20 cellular contexts compared by ENCODE assay signal in genomic region chr10:118258285-118258684, GRCh38.
"Had no signal": no experiment of that assay in that cellular context is flagged by ENCODE, and none has a peak within 500 bp of the region (broad histone marks: within the 10 kb centered on the region; RNA-seq: fewer than 3 reads in every experiment).

No MANE protein-coding gene starts in this region.

- H3K27ac ChIP-seq: body of pancreas, colonic mucosa had no signal

- H3K4me1 ChIP-seq: body of pancreas, colonic mucosa had no signal

- H3K9me3 ChIP-seq: body of pancreas, colonic mucosa had no signal

- H3K27me3 ChIP-seq: body of pancreas, colonic mucosa had no signal

- H3K4me3 ChIP-seq: body of pancreas, colonic mucosa had no signal

- DNase-seq: activated B cell treated with CpG ODN at 0.5 μM for 24 hours; activated CD4-positive, alpha-beta T cell treated with anti-CD3 and anti-CD28 coated beads for 48 hours; activated CD4-positive, alpha-beta T cell treated with anti-CD3 and anti-CD28 coated beads, Interleukin-2, amount 50 U/mL, for 1 hour; activated CD4-positive, alpha-beta T cell treated with anti-CD3 and anti-CD28 coated beads, Interleukin-2, amount 50 U/mL, for 48 hours; activated CD8-positive, alpha-beta memory T cell treated with anti-CD3 and anti-CD28 coated beads for 24 hours; activated CD8-positive, alpha-beta T cell treated with anti-CD3 and anti-CD28 coated beads for 36 hours; activated effector memory CD4-positive, alpha-beta T cell treated with Interleukin-2 at 50 U/mL for 16 hours; activated gamma-delta T cell treated with Interleukin-2 at 50 U/mL for 16 hours; activated naive CD4-positive, alpha-beta T cell treated with anti-CD3 and anti-CD28 coated beads, Interleukin-2, amount 50 U/mL, for 16 hours; activated naive CD4-positive, alpha-beta T cell treated with Interleukin-2 at 50 U/mL for 16 hours; activated T-cell treated with anti-CD3 and anti-CD28 coated beads, Interleukin-2, amount 50 U/mL, for 4 hours; amniotic stem cell; anterior cingulate cortex; body of pancreas; caudate nucleus; cerebellar nuclear complex; colonic mucosa; effector CD8-positive, alpha-beta T cell; foreskin fibroblast; T-helper 2 cell had no signal

- H3K36me3 ChIP-seq: colonic mucosa had no signal
